Comparison of ENCODE assay signal across 11 cellular contexts in the genomic region with DNA sequence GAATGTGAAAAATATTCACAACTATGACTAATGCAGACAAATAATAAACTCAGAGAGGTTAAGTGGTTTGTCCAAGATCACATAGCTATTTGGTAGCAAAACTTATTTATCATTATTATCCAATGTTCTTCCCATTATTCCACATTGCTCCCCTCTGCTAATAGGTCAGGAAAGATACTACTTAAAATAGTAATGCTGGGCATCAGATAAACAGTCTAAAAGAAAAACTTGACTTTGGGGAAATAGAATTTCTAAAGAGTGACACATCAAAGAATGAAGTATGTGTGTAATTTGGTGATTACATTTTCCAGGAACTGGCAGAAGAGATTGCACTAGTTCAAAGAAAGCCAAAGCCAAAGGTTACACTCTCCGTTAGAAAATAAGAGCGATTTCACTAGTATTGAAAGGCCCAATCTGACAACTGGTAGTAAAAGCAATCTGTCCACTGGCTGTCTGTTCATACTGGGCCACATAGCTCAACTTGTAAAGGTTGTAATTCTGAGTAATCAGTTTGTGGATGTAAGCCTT.
DNase-seq lines count a peak whose midpoint lies in the region; ATAC-seq and TF ChIP-seq lines count a peak whose summit lies in the region.
"Had no signal": no experiment of that assay in that cellular context is flagged by ENCODE, and none has a peak within 500 bp of the region (broad histone marks: within the 10 kb centered on the region; RNA-seq: fewer than 3 reads in every experiment).

No MANE protein-coding gene starts in this region.

- H3K4me3 ChIP-seq in AG10803 (ENCODE audit: low read length): no peak overlapping the region
- H3K4me3 ChIP-seq in astrocyte of the cerebellum (ENCODE audit: low read depth, low read length): no peak overlapping the region
- no peak overlapping the region for H3K4me3 ChIP-seq in liver (ENCODE audit: low read depth in 1 of 3, low read length in 3 of 3)
- H3K4me3 ChIP-seq in vagina: no peak overlapping the region
- H3K4me3 ChIP-seq in tibial nerve: no peak overlapping the region
- H3K4me3 ChIP-seq: ovary had no signal

- no peaks in the 10 kb centered on the region for H3K27me3 ChIP-seq in liver (ENCODE audit: control insufficient read depth in 4 of 4, insufficient read depth in 4 of 4, low read length in 3 of 4)
- H3K27me3 ChIP-seq in vagina: no peaks in the 10 kb centered on the region
- peaks cover 0 to 2% of the 10 kb centered on the region in 2 donors for H3K27me3 ChIP-seq in tibial nerve
- H3K27me3 ChIP-seq: ovary had no signal

- peak overlapping the region; percentile 62 to 87 for H3K27ac ChIP-seq in liver (ENCODE audit: low read depth in 1 of 2, low read length in 2 of 2)
- H3K27ac ChIP-seq in vagina: no peak overlapping the region
- peak overlapping the region in 2 of 4 donors; percentile 44 to 49 for H3K27ac ChIP-seq in tibial nerve
- H3K27ac ChIP-seq: HL-60, ovary had no signal

- H3K9me3 ChIP-seq in liver (ENCODE audit: control insufficient read depth in 4 of 4, low read length in 3 of 4) (no peaks in the 10 kb centered on the region), vagina (no peaks in the 10 kb centered on the region), tibial nerve (no peaks in the 10 kb centered on the region)
- H3K9me3 ChIP-seq: ovary had no signal

- WGBS in liver: 10% methylated on average over 2 of the region's 2 CpGs
- WGBS in tibial nerve, 2 donors: 15 to 24% methylated on average over 2 of the region's 2 CpGs

- peak; percentile 26 to 48 for TF ChIP-seq RAD21 in liver (IDR thresholded peaks at IDR 0.05)

- TF ChIP-seq POLR2A in vagina (IDR thresholded peaks at IDR 0.05): no peak
- no peak for TF ChIP-seq POLR2A in tibial nerve (IDR thresholded peaks at IDR 0.05)

- peaks cover 4 to 23% (median 17%) of the 10 kb centered on the region in 4 donors for H3K4me1 ChIP-seq in liver (ENCODE audit: control insufficient read depth in 4 of 4, insufficient read depth in 4 of 4, low read length in 3 of 4)
- H3K4me1 ChIP-seq in vagina: no peaks in the 10 kb centered on the region
- H3K4me1 ChIP-seq in tibial nerve: peaks cover 0 to 45% (median 22%) of the 10 kb centered on the region in 4 donors

- no peak overlapping the region for H3K9ac ChIP-seq in liver (ENCODE audit: low read depth in 1 of 2, low read length in 2 of 2)

- TF ChIP-seq CTCF in AG10803 (conservative IDR thresholded peaks at IDR 0.05; ENCODE audit: low read length) (no peak), astrocyte of the cerebellum (IDR thresholded peaks at IDR 0.05; ENCODE audit: low read depth, low read length, missing control alignments) (no peak), liver (IDR thresholded peaks at IDR 0.05; ENCODE audit: low read depth, low read length, missing input control) (no peak), vagina (IDR thresholded peaks at IDR 0.05) (no peak), tibial nerve (IDR thresholded peaks at IDR 0.05) (no peak)

- TF ChIP-seq EP300 in tibial nerve (IDR thresholded peaks at IDR 0.05): peak in 1 of 2 donors; percentile 37

- intact Hi-C loops in vagina (cut with DNase I): no loop called here

- no peak for ATAC-seq in GM19351 (IDR thresholded peaks at IDR 0.05; ENCODE audit: unreplicated experiment)

- DNase-seq in AG10803 (ENCODE audit: low read depth): peak; percentile 29
- DNase-seq in HuH-7 (ENCODE audit: low spot score): peak; percentile 37
- peak; percentile 15 for DNase-seq in astrocyte of the cerebellum (ENCODE audit: low read depth)
- DNase-seq in NCI-H2107 treated with DMSO at 0.1 percent for 48 hours (lab: John Stamatoyannopoulos, UW; ENCODE audit: unreplicated experiment): no peak
- no peak for DNase-seq in vagina (ENCODE audit: extremely low spot score in 2 of 2)
- no peak for DNase-seq in tibial nerve (ENCODE audit: low spot score in 2 of 2)
- DNase-seq: immature natural killer cell, ovary had no signal

- in situ Hi-C loops in astrocyte of the cerebellum (cut with HindIII; ENCODE audit: low sequenced_read_pairs): no loop called here

- H3K36me3 ChIP-seq in liver (ENCODE audit: control insufficient read depth in 4 of 4, insufficient read depth in 3 of 4, low read depth in 1 of 4, low read length in 3 of 4) (no peaks in the 10 kb centered on the region), vagina (no peaks in the 10 kb centered on the region), tibial nerve (no peaks in the 10 kb centered on the region)
- H3K36me3 ChIP-seq: ovary had no signal

TF ChIP-seq in liver, 16 proteins besides CTCF, POLR2A, EP300 and RAD21:
- peak; percentile 22 for TF ChIP-seq FOXA2 (IDR thresholded peaks at IDR 0.05)
- TF ChIP-seq, protein P1, sequence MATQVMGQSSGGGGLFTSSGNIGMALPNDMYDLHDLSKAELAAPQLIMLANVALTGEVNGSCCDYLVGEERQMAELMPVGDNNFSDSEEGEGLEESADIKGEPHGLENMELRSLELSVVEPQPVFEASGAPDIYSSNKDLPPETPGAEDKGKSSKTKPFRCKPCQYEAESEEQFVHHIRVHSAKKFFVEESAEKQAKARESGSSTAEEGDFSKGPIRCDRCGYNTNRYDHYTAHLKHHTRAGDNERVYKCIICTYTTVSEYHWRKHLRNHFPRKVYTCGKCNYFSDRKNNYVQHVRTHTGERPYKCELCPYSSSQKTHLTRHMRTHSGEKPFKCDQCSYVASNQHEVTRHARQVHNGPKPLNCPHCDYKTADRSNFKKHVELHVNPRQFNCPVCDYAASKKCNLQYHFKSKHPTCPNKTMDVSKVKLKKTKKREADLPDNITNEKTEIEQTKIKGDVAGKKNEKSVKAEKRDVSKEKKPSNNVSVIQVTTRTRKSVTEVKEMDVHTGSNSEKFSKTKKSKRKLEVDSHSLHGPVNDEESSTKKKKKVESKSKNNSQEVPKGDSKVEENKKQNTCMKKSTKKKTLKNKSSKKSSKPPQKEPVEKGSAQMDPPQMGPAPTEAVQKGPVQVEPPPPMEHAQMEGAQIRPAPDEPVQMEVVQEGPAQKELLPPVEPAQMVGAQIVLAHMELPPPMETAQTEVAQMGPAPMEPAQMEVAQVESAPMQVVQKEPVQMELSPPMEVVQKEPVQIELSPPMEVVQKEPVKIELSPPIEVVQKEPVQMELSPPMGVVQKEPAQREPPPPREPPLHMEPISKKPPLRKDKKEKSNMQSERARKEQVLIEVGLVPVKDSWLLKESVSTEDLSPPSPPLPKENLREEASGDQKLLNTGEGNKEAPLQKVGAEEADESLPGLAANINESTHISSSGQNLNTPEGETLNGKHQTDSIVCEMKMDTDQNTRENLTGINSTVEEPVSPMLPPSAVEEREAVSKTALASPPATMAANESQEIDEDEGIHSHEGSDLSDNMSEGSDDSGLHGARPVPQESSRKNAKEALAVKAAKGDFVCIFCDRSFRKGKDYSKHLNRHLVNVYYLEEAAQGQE (IDR thresholded peaks at IDR 0.05): no peak
- peak; percentile 64 to 72 for TF ChIP-seq HNF4A (conservative IDR thresholded peaks at IDR 0.05)
- peak; percentile 64 to 70 for TF ChIP-seq RXRA (IDR thresholded peaks at IDR 0.05)
- peak; percentile 83 for TF ChIP-seq NR2F2 (IDR thresholded peaks at IDR 0.05)
- peak in 1 of 2 donors; percentile 20 for TF ChIP-seq GABPA (IDR thresholded peaks at IDR 0.05 in 1 of 2, conservative IDR thresholded peaks at IDR 0.05 in 1 of 2)
- TF ChIP-seq YY1 (IDR thresholded peaks at IDR 0.05): peak; percentile 35
- TF ChIP-seq FOXA1 (IDR thresholded peaks at IDR 0.05): no peak
- TF ChIP-seq TAF1 (conservative IDR thresholded peaks at IDR 0.05): peak; percentile 47
- no peak for TF ChIP-seq EGR1 (IDR thresholded peaks at IDR 0.05; ENCODE audit: low read depth in 2 of 2)
- TF ChIP-seq, protein P2, sequence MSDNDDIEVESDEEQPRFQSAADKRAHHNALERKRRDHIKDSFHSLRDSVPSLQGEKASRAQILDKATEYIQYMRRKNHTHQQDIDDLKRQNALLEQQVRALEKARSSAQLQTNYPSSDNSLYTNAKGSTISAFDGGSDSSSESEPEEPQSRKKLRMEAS (IDR thresholded peaks at IDR 0.05): peak; percentile 54
- peak; percentile 80 for TF ChIP-seq SP1 (IDR thresholded peaks at IDR 0.05)
- TF ChIP-seq, protein P3, sequence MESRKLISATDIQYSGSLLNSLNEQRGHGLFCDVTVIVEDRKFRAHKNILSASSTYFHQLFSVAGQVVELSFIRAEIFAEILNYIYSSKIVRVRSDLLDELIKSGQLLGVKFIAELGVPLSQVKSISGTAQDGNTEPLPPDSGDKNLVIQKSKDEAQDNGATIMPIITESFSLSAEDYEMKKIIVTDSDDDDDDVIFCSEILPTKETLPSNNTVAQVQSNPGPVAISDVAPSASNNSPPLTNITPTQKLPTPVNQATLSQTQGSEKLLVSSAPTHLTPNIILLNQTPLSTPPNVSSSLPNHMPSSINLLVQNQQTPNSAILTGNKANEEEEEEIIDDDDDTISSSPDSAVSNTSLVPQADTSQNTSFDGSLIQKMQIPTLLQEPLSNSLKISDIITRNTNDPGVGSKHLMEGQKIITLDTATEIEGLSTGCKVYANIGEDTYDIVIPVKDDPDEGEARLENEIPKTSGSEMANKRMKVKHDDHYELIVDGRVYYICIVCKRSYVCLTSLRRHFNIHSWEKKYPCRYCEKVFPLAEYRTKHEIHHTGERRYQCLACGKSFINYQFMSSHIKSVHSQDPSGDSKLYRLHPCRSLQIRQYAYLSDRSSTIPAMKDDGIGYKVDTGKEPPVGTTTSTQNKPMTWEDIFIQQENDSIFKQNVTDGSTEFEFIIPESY (IDR thresholded peaks at IDR 0.05): peak; percentile 64
- TF ChIP-seq HNF4G (IDR thresholded peaks at IDR 0.05): peak; percentile 31
- TF ChIP-seq, protein P4, sequence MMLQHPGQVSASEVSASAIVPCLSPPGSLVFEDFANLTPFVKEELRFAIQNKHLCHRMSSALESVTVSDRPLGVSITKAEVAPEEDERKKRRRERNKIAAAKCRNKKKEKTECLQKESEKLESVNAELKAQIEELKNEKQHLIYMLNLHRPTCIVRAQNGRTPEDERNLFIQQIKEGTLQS (IDR thresholded peaks at IDR 0.05): peak; percentile 12
- peak; percentile 80 to 83 for TF ChIP-seq JUND (IDR thresholded peaks at IDR 0.05)

Comparison
In these comparisons a context has a peak if more than half of its experiments do, and no peak if none do; other contexts are left out.
1. DNase-seq: peak in AG10803 (single experiment), HuH-7 (single experiment) and astrocyte of the cerebellum (single experiment); none in NCI-H2107 treated with DMSO at 0.1 percent for 48 hours (single experiment), vagina (0 of 2) and tibial nerve (0 of 2).